ENCODE assay signal across 19 cellular contexts in genomic region chr15:52066842-52067544, GRCh38. TPM values are rescaled to one million over a fixed set of nuclear protein-coding genes. Genes with fewer than 3 reads are reported as not detected.
DNase-seq lines count a peak whose midpoint lies in the region; ATAC-seq, FAIRE-seq and TF ChIP-seq lines count a peak whose summit lies in the region.
"Had no signal": no experiment of that assay in that cellular context is flagged by ENCODE, and none has a peak within 500 bp of the region (broad histone marks: within the 10 kb centered on the region; RNA-seq: fewer than 3 reads in every experiment).

No MANE protein-coding gene starts in this region.

- H2AFZ ChIP-seq in GM23338: no peak overlapping the region

- no peaks in the 10 kb centered on the region for H4K20me1 ChIP-seq in GM23338 (replicated peaks; ENCODE audit: insufficient read depth)

- peak; percentile 71 to 87 for ATAC-seq in activated CD4-positive, CD25-positive, alpha-beta regulatory T cell treated with anti-CD3 and anti-CD28 coated beads, Interleukin-2, amount 50 U/mL, for 24 hours
- no peak for ATAC-seq in GM23338
- peak; percentile 73 for ATAC-seq in activated T-helper 17 cell treated with anti-CD3 and anti-CD28 coated beads, Interleukin-2, amount 50 U/mL, for 72 hours (replicated peaks)
- no peak for ATAC-seq in naive thymus-derived CD4-positive, alpha-beta T cell
- ATAC-seq: left lung, upper lobe of right lung had no signal

- no peaks in the 10 kb centered on the region for H3K79me2 ChIP-seq in GM23338 (replicated peaks; ENCODE audit: insufficient read depth)

- no peaks in the 10 kb centered on the region for H3K9me2 ChIP-seq in GM23338 (ENCODE audit: insufficient read depth)

- no peak for DNase-seq in activated CD4-positive, CD25-positive, alpha-beta regulatory T cell (lab: John Stamatoyannopoulos, UW)
- no peak for DNase-seq in GM23338 (ENCODE audit: low spot score)
- no peak for DNase-seq in naive thymus-derived CD4-positive, alpha-beta T cell
- DNase-seq in NCI-H524 treated with DMSO at 0.1 percent for 48 hours (lab: John Stamatoyannopoulos, UW): no peak
- no peak for DNase-seq in GM10266 (ENCODE audit: extremely low spot score)
- no peak for DNase-seq in frontal cortex (ENCODE audit: low spot score in 2 of 2)
- DNase-seq: aorta, H9, left lung, NCI-H1694, SJCRH30, T-helper 9 cell, upper lobe of right lung had no signal

- H3K27me3 ChIP-seq in GM23338 (ENCODE audit: insufficient read depth): no peaks in the 10 kb centered on the region
- H3K27me3 ChIP-seq in naive thymus-derived CD4-positive, alpha-beta T cell (ENCODE audit: control insufficient read depth in 2 of 2, insufficient read depth in 2 of 2, low read length in 2 of 2): no peaks in the 10 kb centered on the region
- H3K27me3 ChIP-seq: left lung, SJCRH30, upper lobe of right lung had no signal

- peaks cover 23% of the 10 kb centered on the region for H3K36me3 Mint-ChIP-seq in GM23338 (ENCODE audit: low read depth)
- H3K36me3 Mint-ChIP-seq in activated T-helper 17 cell treated with anti-CD3 and anti-CD28 coated beads, Interleukin-2, amount 50 U/mL, for 72 hours (ENCODE audit: low read depth): peaks cover 10% of the 10 kb centered on the region
- peaks cover 6 to 23% (median 16%) of the 10 kb centered on the region in 5 donors for H3K36me3 Mint-ChIP-seq in naive thymus-derived CD4-positive, alpha-beta T cell

- intact Hi-C loops in naive thymus-derived CD4-positive, alpha-beta T cell (cut with micrococcal nuclease): no loop called here

- peak overlapping the region; percentile 42; the same call in 1 of the 2 replicates for H3K27ac ChIP-seq in GM23338 (ENCODE audit: low read depth)
- H3K27ac ChIP-seq in naive thymus-derived CD4-positive, alpha-beta T cell (ENCODE audit: low read depth, low read length): no peak overlapping the region
- H3K27ac ChIP-seq: left lung, SJCRH30, upper lobe of right lung had no signal

- no peak overlapping the region for H3K4me3 ChIP-seq in GM23338
- no peak overlapping the region for H3K4me3 ChIP-seq in naive thymus-derived CD4-positive, alpha-beta T cell (ENCODE audit: low read length)
- H3K4me3 ChIP-seq: left lung, SJCRH30, upper lobe of right lung had no signal

- peaks cover 31% of the 10 kb centered on the region for H3K36me3 ChIP-seq in GM23338 (ENCODE audit: insufficient read depth)
- H3K36me3 ChIP-seq in naive thymus-derived CD4-positive, alpha-beta T cell (ENCODE audit: control insufficient read depth in 2 of 3, insufficient read depth in 3 of 3, low read length in 3 of 3): peaks cover 0 to 11% (median 0%) of the 10 kb centered on the region in 3 experiments

- no peak overlapping the region for H3K27ac Mint-ChIP-seq in GM23338
- H3K27ac Mint-ChIP-seq in activated T-helper 17 cell treated with anti-CD3 and anti-CD28 coated beads, Interleukin-2, amount 50 U/mL, for 72 hours: peak overlapping the region; percentile 54
- H3K27ac Mint-ChIP-seq in naive thymus-derived CD4-positive, alpha-beta T cell: peak overlapping the region in 6 of 9 donors; percentile 13 to 58 (median 50)
- H3K27ac Mint-ChIP-seq: H9 had no signal

- H3K4me1 Mint-ChIP-seq in GM23338: peaks cover 7% of the 10 kb centered on the region
- peaks cover 19% of the 10 kb centered on the region for H3K4me1 Mint-ChIP-seq in activated T-helper 17 cell treated with anti-CD3 and anti-CD28 coated beads, Interleukin-2, amount 50 U/mL, for 72 hours
- peaks cover 0 to 17% (median 11%) of the 10 kb centered on the region in 7 donors for H3K4me1 Mint-ChIP-seq in naive thymus-derived CD4-positive, alpha-beta T cell

- no peak overlapping the region for H3K4me3 Mint-ChIP-seq in GM23338
- no peak overlapping the region for H3K4me3 Mint-ChIP-seq in activated T-helper 17 cell treated with anti-CD3 and anti-CD28 coated beads, Interleukin-2, amount 50 U/mL, for 72 hours
- H3K4me3 Mint-ChIP-seq in naive thymus-derived CD4-positive, alpha-beta T cell: peak overlapping the region in 1 of 10 donors; percentile 9
- H3K4me3 Mint-ChIP-seq: H9 had no signal

- POLR2A ChIA-PET in naive thymus-derived CD4-positive, alpha-beta T cell (lab: Charles Lee): interaction anchor here (0.8 kb wide), 1 partner anchor 33 kb away, joined by 4 read pairs; no protein-coding TSS in a partner anchor

- no peak for FAIRE-seq in frontal cortex (lab: Jason Lieb, UNC)
- FAIRE-seq: endometrium had no signal

- no peaks in the 10 kb centered on the region for H3K9me3 ChIP-seq in naive thymus-derived CD4-positive, alpha-beta T cell (ENCODE audit: control insufficient read depth in 2 of 3, low read length in 3 of 3)
- H3K9me3 ChIP-seq: left lung, SJCRH30, upper lobe of right lung had no signal

- H3K4me1 ChIP-seq in GM23338 (ENCODE audit: insufficient read depth): no peaks in the 10 kb centered on the region
- no peaks in the 10 kb centered on the region for H3K4me1 ChIP-seq in naive thymus-derived CD4-positive, alpha-beta T cell (ENCODE audit: control insufficient read depth in 2 of 2, insufficient read depth in 2 of 2, low read length in 2 of 2)
- H3K4me1 ChIP-seq: left lung, SJCRH30, upper lobe of right lung had no signal

- 0 out of 2 replicates have a peak, but pooled peaks cover 2% of the 10 kb centered on the region for H3F3A ChIP-seq in GM23338 (replicated peaks; ENCODE audit: low read depth)

- TF ChIP-seq CTCF in GM23338 (conservative IDR thresholded peaks at IDR 0.05; ENCODE audit: low read depth in 2 of 2): no peak
- no peak for TF ChIP-seq CTCF in GM10266 (IDR thresholded peaks at IDR 0.05; ENCODE audit: control insufficient read depth, insufficient read depth, low read depth, missing control alignments)

- H3K27me3 Mint-ChIP-seq in GM23338 (ENCODE audit: insufficient read depth, low read depth, poor library complexity): peaks cover 3% of the 10 kb centered on the region
- no peaks in the 10 kb centered on the region for H3K27me3 Mint-ChIP-seq in activated T-helper 17 cell treated with anti-CD3 and anti-CD28 coated beads, Interleukin-2, amount 50 U/mL, for 72 hours
- no peaks in the 10 kb centered on the region for H3K27me3 Mint-ChIP-seq in naive thymus-derived CD4-positive, alpha-beta T cell

- CTCF ChIA-PET in naive thymus-derived CD4-positive, alpha-beta T cell (lab: Charles Lee): interaction anchor here (0.6 kb wide), 1 partner anchor 59 kb away, joined by 4 read pairs; no protein-coding TSS in a partner anchor

- no peak overlapping the region for H3K4me2 ChIP-seq in GM23338

- no peaks in the 10 kb centered on the region for H3K9me3 Mint-ChIP-seq in GM23338
- H3K9me3 Mint-ChIP-seq in activated T-helper 17 cell treated with anti-CD3 and anti-CD28 coated beads, Interleukin-2, amount 50 U/mL, for 72 hours: no peaks in the 10 kb centered on the region
- H3K9me3 Mint-ChIP-seq in naive thymus-derived CD4-positive, alpha-beta T cell: no peaks in the 10 kb centered on the region
- H3K9me3 Mint-ChIP-seq: H9 had no signal

TF ChIP-seq in GM23338, 12 proteins besides CTCF, POLR2A, EP300 and RAD21 (continues in another document):
- TF ChIP-seq NANOG (IDR thresholded peaks at IDR 0.05; ENCODE audit: borderline replicate concordance): no peak
- TF ChIP-seq EZH2 (IDR thresholded peaks at IDR 0.05; ENCODE audit: low read depth, unreplicated experiment): no peak
- no peak for TF ChIP-seq CREB1 (CRISPR knock-in tag; IDR thresholded peaks at IDR 0.05; ENCODE audit: low read depth)
- TF ChIP-seq ZNF114 (CRISPR knock-in tag; IDR thresholded peaks at IDR 0.05): no peak

RNA-seq across cellular contexts. Expression of gene BCL2L10, which starts 45.6 kb away (rescaled TPM):
- total RNA-seq in GM23338 (2014; rRNA removed; shearing (Covaris generic)): 1.6 and 3.3 TPM in 2 replicates
- polyA plus RNA-seq in GM23338 (2016; fragmentation: Nextera tagmentation; extraction: Ambion mirVana): 1.9 and 4.3 TPM in 2 replicates
- total RNA-seq in activated T-helper 17 cell treated with anti-CD3 and anti-CD28 coated beads, Interleukin-2, amount 50 U/mL, for 72 hours: not detected
- total RNA-seq in naive thymus-derived CD4-positive, alpha-beta T cell: under 1 TPM in 1 of 5 experiments, not detected in 4; 0.59 TPM
- not detected for polyA plus RNA-seq in naive thymus-derived CD4-positive, alpha-beta T cell
- 0.41 TPM for total RNA-seq in frontal cortex
- total RNA-seq: aorta, chondrocyte, H9, HT1080, skeletal muscle tissue, upper lobe of right lung had no signal
- polyA plus RNA-seq: aorta had no signal

RNA-seq across cellular contexts. Expression of gene MAPK6, which starts 48.0 kb away (rescaled TPM):
- total RNA-seq in GM23338 (2014; rRNA removed; shearing (Covaris generic)): 92.3 and 94.9 TPM in 2 replicates
- 40.9 and 43.5 TPM in 2 replicates for polyA plus RNA-seq in GM23338 (2016; fragmentation: Nextera tagmentation; extraction: Ambion mirVana)
- 10 to 100 TPM; 36.5 to 62.3 TPM for total RNA-seq in activated T-helper 17 cell treated with anti-CD3 and anti-CD28 coated beads, Interleukin-2, amount 50 U/mL, for 72 hours
- 10 to 100 TPM; 19.2 to 44.1 (median 25.3) TPM for total RNA-seq in naive thymus-derived CD4-positive, alpha-beta T cell
- 1 to 10 TPM; 5.1 to 6.0 TPM for polyA plus RNA-seq in naive thymus-derived CD4-positive, alpha-beta T cell
- 106 TPM for total RNA-seq in frontal cortex

Comparison
In these comparisons a context has a peak if more than half of its experiments do, and no peak if none do; other contexts are left out.
1. ATAC-seq: peak in activated CD4-positive, CD25-positive, alpha-beta regulatory T cell treated with anti-CD3 and anti-CD28 coated beads, Interleukin-2, amount 50 U/mL, for 24 hours (2 of 2) and activated T-helper 17 cell treated with anti-CD3 and anti-CD28 coated beads, Interleukin-2, amount 50 U/mL, for 72 hours (single experiment); none in GM23338 (single experiment) and naive thymus-derived CD4-positive, alpha-beta T cell (single experiment).